In genomic region chr3:20857636-20858035, GRCh38 we compare ENCODE assay signal across 20 cellular contexts.
"Had no signal": no experiment of that assay in that cellular context is flagged by ENCODE, and none has a peak within 500 bp of the region (broad histone marks: within the 10 kb centered on the region; RNA-seq: fewer than 3 reads in every experiment).

No MANE protein-coding gene starts in this region.

- H3K9me3 ChIP-seq: breast epithelium, testis, upper lobe of left lung had no signal

- H3K4me1 ChIP-seq: breast epithelium, stomach, testis, upper lobe of left lung had no signal

- H3K36me3 ChIP-seq: breast epithelium, stomach, upper lobe of left lung had no signal

- H3K27me3 ChIP-seq: breast epithelium, stomach, testis, upper lobe of left lung had no signal

- H3K4me3 ChIP-seq: breast epithelium, stomach, testis, upper lobe of left lung had no signal

- H3K27ac ChIP-seq: breast epithelium, stomach, testis, upper lobe of left lung had no signal

- DNase-seq: activated CD4-positive, alpha-beta T cell treated with anti-CD3 and anti-CD28 coated beads for 4 hours; activated CD8-positive, alpha-beta T cell treated with anti-CD3 and anti-CD28 coated beads for 36 hours; activated effector memory CD4-positive, alpha-beta T cell treated with Interleukin-2 at 50 U/mL for 16 hours; activated naive CD4-positive, alpha-beta T cell treated with anti-CD3 and anti-CD28 coated beads, Interleukin-2, amount 50 U/mL, for 16 hours; activated T-cell treated with anti-CD3 and anti-CD28 coated beads, Interleukin-2, amount 50 U/mL, for 4 hours; amygdala; cerebellar nuclear complex; dermis blood vessel endothelial cell; erythroblast; hippocampal formation; kidney glomerular epithelial cell; mesendoderm; nucleus accumbens; stomach; T-helper 2 cell; testis; upper lobe of left lung had no signal

- ATAC-seq: activated CD8-positive, alpha-beta T cell treated with anti-CD3 and anti-CD28 coated beads for 36 hours; activated T-cell treated with anti-CD3 and anti-CD28 coated beads, Interleukin-2, amount 50 U/mL, for 4 hours; natural killer cell treated with Interleukin-12 subunit alpha and Interleukin-12 subunit beta and Interleukin-15 and Interleukin-18, amount 100 ng/mL, for 72 hours; WTC11 had no signal
